Comparison of ENCODE assay signal across 2 cellular contexts in genomic region chr5:137960819-137961218, GRCh38.
TF ChIP-seq lines count a peak whose summit lies in the region.

No MANE protein-coding gene starts in this region.

TF ChIP-seq in GM23338, 12 proteins besides CTCF, POLR2A, EP300 and RAD21 (continued from another document):
- TF ChIP-seq JUNB (IDR thresholded peaks at IDR 0.05; ENCODE audit: unreplicated experiment) (no peak), POLR2AphosphoS5 (IDR thresholded peaks at IDR 0.05; ENCODE audit: low read depth) (no peak), STAT1 (IDR thresholded peaks at IDR 0.05; ENCODE audit: unreplicated experiment) (no peak), CREB1 (CRISPR knock-in tag; IDR thresholded peaks at IDR 0.05; ENCODE audit: low read depth) (no peak), NANOG (IDR thresholded peaks at IDR 0.05; ENCODE audit: borderline replicate concordance) (no peak), ZNF114 (CRISPR knock-in tag; IDR thresholded peaks at IDR 0.05) (no peak), EZH2phosphoT487 (IDR thresholded peaks at IDR 0.05; ENCODE audit: unreplicated experiment) (no peak), ETS1 (IDR thresholded peaks at IDR 0.05) (no peak), EZH2 (IDR thresholded peaks at IDR 0.05; ENCODE audit: low read depth, unreplicated experiment) (no peak)
- TF ChIP-seq, protein P1, sequence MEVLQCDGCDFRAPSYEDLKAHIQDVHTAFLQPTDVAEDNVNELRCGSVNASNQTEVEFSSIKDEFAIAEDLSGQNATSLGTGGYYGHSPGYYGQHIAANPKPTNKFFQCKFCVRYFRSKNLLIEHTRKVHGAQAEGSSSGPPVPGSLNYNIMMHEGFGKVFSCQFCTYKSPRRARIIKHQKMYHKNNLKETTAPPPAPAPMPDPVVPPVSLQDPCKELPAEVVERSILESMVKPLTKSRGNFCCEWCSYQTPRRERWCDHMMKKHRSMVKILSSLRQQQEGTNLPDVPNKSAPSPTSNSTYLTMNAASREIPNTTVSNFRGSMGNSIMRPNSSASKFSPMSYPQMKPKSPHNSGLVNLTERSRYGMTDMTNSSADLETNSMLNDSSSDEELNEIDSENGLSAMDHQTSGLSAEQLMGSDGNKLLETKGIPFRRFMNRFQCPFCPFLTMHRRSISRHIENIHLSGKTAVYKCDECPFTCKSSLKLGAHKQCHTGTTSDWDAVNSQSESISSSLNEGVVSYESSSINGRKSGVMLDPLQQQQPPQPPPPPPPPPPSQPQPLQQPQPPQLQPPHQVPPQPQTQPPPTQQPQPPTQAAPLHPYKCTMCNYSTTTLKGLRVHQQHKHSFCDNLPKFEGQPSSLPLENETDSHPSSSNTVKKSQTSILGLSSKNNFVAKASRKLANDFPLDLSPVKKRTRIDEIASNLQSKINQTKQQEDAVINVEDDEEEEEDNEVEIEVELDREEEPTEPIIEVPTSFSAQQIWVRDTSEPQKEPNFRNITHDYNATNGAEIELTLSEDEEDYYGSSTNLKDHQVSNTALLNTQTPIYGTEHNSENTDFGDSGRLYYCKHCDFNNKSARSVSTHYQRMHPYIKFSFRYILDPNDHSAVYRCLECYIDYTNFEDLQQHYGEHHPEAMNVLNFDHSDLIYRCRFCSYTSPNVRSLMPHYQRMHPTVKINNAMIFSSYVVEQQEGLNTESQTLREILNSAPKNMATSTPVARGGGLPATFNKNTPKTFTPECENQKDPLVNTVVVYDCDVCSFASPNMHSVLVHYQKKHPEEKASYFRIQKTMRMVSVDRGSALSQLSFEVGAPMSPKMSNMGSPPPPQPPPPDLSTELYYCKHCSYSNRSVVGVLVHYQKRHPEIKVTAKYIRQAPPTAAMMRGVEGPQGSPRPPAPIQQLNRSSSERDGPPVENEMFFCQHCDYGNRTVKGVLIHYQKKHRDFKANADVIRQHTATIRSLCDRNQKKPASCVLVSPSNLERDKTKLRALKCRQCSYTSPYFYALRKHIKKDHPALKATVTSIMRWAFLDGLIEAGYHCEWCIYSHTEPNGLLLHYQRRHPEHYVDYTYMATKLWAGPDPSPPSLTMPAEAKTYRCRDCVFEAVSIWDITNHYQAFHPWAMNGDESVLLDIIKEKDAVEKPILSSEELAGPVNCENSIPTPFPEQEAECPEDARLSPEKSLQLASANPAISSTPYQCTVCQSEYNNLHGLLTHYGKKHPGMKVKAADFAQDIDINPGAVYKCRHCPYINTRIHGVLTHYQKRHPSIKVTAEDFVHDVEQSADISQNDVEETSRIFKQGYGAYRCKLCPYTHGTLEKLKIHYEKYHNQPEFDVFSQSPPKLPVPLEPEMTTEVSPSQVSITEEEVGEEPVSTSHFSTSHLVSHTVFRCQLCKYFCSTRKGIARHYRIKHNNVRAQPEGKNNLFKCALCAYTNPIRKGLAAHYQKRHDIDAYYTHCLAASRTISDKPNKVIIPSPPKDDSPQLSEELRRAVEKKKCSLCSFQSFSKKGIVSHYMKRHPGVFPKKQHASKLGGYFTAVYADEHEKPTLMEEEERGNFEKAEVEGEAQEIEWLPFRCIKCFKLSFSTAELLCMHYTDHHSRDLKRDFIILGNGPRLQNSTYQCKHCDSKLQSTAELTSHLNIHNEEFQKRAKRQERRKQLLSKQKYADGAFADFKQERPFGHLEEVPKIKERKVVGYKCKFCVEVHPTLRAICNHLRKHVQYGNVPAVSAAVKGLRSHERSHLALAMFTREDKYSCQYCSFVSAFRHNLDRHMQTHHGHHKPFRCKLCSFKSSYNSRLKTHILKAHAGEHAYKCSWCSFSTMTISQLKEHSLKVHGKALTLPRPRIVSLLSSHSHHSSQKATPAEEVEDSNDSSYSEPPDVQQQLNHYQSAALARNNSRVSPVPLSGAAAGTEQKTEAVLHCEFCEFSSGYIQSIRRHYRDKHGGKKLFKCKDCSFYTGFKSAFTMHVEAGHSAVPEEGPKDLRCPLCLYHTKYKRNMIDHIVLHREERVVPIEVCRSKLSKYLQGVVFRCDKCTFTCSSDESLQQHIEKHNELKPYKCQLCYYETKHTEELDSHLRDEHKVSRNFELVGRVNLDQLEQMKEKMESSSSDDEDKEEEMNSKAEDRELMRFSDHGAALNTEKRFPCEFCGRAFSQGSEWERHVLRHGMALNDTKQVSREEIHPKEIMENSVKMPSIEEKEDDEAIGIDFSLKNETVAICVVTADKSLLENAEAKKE (CRISPR knock-in tag; IDR thresholded peaks at IDR 0.05): no peak
- TF ChIP-seq, protein P2, sequence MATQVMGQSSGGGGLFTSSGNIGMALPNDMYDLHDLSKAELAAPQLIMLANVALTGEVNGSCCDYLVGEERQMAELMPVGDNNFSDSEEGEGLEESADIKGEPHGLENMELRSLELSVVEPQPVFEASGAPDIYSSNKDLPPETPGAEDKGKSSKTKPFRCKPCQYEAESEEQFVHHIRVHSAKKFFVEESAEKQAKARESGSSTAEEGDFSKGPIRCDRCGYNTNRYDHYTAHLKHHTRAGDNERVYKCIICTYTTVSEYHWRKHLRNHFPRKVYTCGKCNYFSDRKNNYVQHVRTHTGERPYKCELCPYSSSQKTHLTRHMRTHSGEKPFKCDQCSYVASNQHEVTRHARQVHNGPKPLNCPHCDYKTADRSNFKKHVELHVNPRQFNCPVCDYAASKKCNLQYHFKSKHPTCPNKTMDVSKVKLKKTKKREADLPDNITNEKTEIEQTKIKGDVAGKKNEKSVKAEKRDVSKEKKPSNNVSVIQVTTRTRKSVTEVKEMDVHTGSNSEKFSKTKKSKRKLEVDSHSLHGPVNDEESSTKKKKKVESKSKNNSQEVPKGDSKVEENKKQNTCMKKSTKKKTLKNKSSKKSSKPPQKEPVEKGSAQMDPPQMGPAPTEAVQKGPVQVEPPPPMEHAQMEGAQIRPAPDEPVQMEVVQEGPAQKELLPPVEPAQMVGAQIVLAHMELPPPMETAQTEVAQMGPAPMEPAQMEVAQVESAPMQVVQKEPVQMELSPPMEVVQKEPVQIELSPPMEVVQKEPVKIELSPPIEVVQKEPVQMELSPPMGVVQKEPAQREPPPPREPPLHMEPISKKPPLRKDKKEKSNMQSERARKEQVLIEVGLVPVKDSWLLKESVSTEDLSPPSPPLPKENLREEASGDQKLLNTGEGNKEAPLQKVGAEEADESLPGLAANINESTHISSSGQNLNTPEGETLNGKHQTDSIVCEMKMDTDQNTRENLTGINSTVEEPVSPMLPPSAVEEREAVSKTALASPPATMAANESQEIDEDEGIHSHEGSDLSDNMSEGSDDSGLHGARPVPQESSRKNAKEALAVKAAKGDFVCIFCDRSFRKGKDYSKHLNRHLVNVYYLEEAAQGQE (IDR thresholded peaks at IDR 0.05; ENCODE audit: unreplicated experiment): no peak

TF ChIP-seq in GM12878, 131 proteins besides CTCF, POLR2A, EP300 and RAD21 (continued from another document):
- TF ChIP-seq FOS (IDR thresholded peaks at IDR 0.05; ENCODE audit: borderline replicate concordance, extremely low read depth, insufficient read length) (no peak), MYB (IDR thresholded peaks at IDR 0.05; ENCODE audit: borderline replicate concordance, low read depth, low read length) (no peak), CBFB (IDR thresholded peaks at IDR 0.05; ENCODE audit: low read depth) (no peak)
- TF ChIP-seq, protein P3, sequence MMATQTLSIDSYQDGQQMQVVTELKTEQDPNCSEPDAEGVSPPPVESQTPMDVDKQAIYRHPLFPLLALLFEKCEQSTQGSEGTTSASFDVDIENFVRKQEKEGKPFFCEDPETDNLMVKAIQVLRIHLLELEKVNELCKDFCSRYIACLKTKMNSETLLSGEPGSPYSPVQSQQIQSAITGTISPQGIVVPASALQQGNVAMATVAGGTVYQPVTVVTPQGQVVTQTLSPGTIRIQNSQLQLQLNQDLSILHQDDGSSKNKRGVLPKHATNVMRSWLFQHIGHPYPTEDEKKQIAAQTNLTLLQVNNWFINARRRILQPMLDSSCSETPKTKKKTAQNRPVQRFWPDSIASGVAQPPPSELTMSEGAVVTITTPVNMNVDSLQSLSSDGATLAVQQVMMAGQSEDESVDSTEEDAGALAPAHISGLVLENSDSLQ (IDR thresholded peaks at IDR 0.05): no peak
- TF ChIP-seq, protein P4, sequence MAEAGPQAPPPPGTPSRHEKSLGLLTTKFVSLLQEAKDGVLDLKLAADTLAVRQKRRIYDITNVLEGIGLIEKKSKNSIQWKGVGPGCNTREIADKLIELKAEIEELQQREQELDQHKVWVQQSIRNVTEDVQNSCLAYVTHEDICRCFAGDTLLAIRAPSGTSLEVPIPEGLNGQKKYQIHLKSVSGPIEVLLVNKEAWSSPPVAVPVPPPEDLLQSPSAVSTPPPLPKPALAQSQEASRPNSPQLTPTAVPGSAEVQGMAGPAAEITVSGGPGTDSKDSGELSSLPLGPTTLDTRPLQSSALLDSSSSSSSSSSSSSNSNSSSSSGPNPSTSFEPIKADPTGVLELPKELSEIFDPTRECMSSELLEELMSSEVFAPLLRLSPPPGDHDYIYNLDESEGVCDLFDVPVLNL (IDR thresholded peaks at IDR 0.05; ENCODE audit: low read depth, low read length): no peak
